ENCODE assay signal across 12 cellular contexts in genomic region chr3:89946863-89947262, GRCh38.
"Had no signal": no experiment of that assay in that cellular context is flagged by ENCODE, and none has a peak within 500 bp of the region (broad histone marks: within the 10 kb centered on the region; RNA-seq: fewer than 3 reads in every experiment).

No MANE protein-coding gene starts in this region.

- ATAC-seq: activated T-cell treated with anti-CD3 and anti-CD28 coated beads, Interleukin-2, amount 50 U/mL, for 72 hours had no signal

- DNase-seq: activated CD4-positive, alpha-beta T cell treated with anti-CD3 and anti-CD28 coated beads, Interleukin-2, amount 10 ng/mL, durations not matched to agents 24 days and 14 days; activated CD8-positive, alpha-beta memory T cell treated with anti-CD3 and anti-CD28 coated beads, Interleukin-2, amount 50 U/mL, for 48 hours; activated effector memory CD4-positive, alpha-beta T cell treated with anti-CD3 and anti-CD28 coated beads, Interleukin-2, amount 50 U/mL, for 16 hours; activated T-cell treated with anti-CD3 and anti-CD28 coated beads, Interleukin-2, amount 50 U/mL, for 72 hours; effector memory CD4-positive, alpha-beta T cell; esophagus squamous epithelium; left ventricle myocardium superior; nephron progenitor cell; trophoblast cell had no signal

- H3K4me3 ChIP-seq: esophagus squamous epithelium, heart right ventricle, prostate gland, right atrium auricular region had no signal

- H3K27ac ChIP-seq: esophagus squamous epithelium, heart right ventricle, prostate gland, right atrium auricular region had no signal

- H3K36me3 ChIP-seq: esophagus squamous epithelium, heart right ventricle, prostate gland, right atrium auricular region had no signal

- H3K27me3 ChIP-seq: esophagus squamous epithelium, heart right ventricle, right atrium auricular region had no signal

- H3K4me1 ChIP-seq: esophagus squamous epithelium, heart right ventricle, prostate gland, right atrium auricular region had no signal

- H3K9me3 ChIP-seq: prostate gland, right atrium auricular region had no signal
